ENCODE assay signal across 8 cellular contexts in the genomic region with DNA sequence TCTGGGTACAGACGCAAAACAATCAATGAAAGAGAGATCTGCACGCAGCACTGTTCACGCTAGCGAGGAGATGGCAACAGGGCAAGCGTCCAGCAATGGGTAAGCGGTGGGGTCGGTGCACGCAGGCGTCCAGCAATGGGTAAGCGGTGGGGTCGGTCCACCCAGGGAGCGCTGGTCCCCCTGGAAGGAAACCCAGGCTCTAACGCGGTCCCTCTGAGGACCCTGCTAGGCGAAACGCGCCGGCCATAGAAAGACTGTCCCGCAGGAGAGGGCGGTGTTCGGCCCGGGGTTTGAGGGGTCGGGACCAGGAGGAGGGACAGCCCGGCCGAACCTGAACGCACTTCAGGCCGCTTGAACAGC. TPM values are rescaled to one million over a fixed set of nuclear protein-coding genes. Genes with fewer than 3 reads are reported as not detected.
DNase-seq lines count a peak whose midpoint lies in the region; ATAC-seq, FAIRE-seq and TF ChIP-seq lines count a peak whose summit lies in the region.

No MANE protein-coding gene starts in this region.

- ATAC-seq in GM19328 (IDR thresholded peaks at IDR 0.05; ENCODE audit: unreplicated experiment) (peak; percentile 26), HG03280 (IDR thresholded peaks at IDR 0.05; ENCODE audit: unreplicated experiment) (peak; percentile 22)
- peak; percentile 13 for ATAC-seq in activated naive CD8-positive, alpha-beta T cell treated with anti-CD3 and anti-CD28 coated beads, Interleukin-2, amount 10 ng/mL, durations not matched to agents 7 days and 5 days (ENCODE audit: low read depth)
- ATAC-seq in stimulated activated effector memory CD8-positive, alpha-beta T cell treated with anti-CD3 and anti-CD28 coated beads, Interleukin-12 subunit alpha, Interleukin-12 subunit beta, amount 100 ng/mL, for 72 hours: peak; percentile 9

- no peaks in the 10 kb centered on the region for H3K27me3 Mint-ChIP-seq in activated naive CD8-positive, alpha-beta T cell treated with anti-CD3 and anti-CD28 coated beads, Interleukin-2, amount 10 ng/mL, durations not matched to agents 7 days and 5 days

- peak overlapping the region; percentile 92 for H3K4me3 Mint-ChIP-seq in activated naive CD8-positive, alpha-beta T cell treated with anti-CD3 and anti-CD28 coated beads, Interleukin-2, amount 10 ng/mL, durations not matched to agents 7 days and 5 days
- H3K4me3 Mint-ChIP-seq in stimulated activated effector memory CD8-positive, alpha-beta T cell treated with anti-CD3 and anti-CD28 coated beads, Interleukin-12 subunit alpha, Interleukin-12 subunit beta, amount 100 ng/mL, for 72 hours: peak overlapping the region; percentile 89

- peak overlapping the region; percentile 86 for H3K4me3 ChIP-seq in AG10803 (ENCODE audit: low read length)
- peak overlapping the region; percentile 76 for H3K4me3 ChIP-seq in iPS-11a (ENCODE audit: low read depth, low read length)

- DNase-seq in AG10803 (ENCODE audit: low read depth): no peak
- no peak for DNase-seq in activated naive CD8-positive, alpha-beta T cell treated with anti-CD3 and anti-CD28 coated beads, Interleukin-2, amount 10 ng/mL, durations not matched to agents 7 days and 5 days
- no peak for DNase-seq in stimulated activated effector memory CD8-positive, alpha-beta T cell treated with anti-CD3 and anti-CD28 coated beads, Interleukin-12 subunit alpha, Interleukin-12 subunit beta, amount 100 ng/mL, for 72 hours (ENCODE audit: low spot score in 2 of 2)
- DNase-seq in GM12892 (ENCODE audit: insufficient read length): no peak
- no peak for DNase-seq in RKO (ENCODE audit: low spot score)

- peaks cover 17% of the 10 kb centered on the region for H3K4me1 Mint-ChIP-seq in activated naive CD8-positive, alpha-beta T cell treated with anti-CD3 and anti-CD28 coated beads, Interleukin-2, amount 10 ng/mL, durations not matched to agents 7 days and 5 days
- H3K4me1 Mint-ChIP-seq in stimulated activated effector memory CD8-positive, alpha-beta T cell treated with anti-CD3 and anti-CD28 coated beads, Interleukin-12 subunit alpha, Interleukin-12 subunit beta, amount 100 ng/mL, for 72 hours: peaks cover 24% of the 10 kb centered on the region

- no peak; the same call in 1 of the 2 replicates for TF ChIP-seq CTCF in AG10803 (conservative IDR thresholded peaks at IDR 0.05; ENCODE audit: low read length)

- no peaks in the 10 kb centered on the region for H3K9me3 Mint-ChIP-seq in activated naive CD8-positive, alpha-beta T cell treated with anti-CD3 and anti-CD28 coated beads, Interleukin-2, amount 10 ng/mL, durations not matched to agents 7 days and 5 days
- H3K9me3 Mint-ChIP-seq in stimulated activated effector memory CD8-positive, alpha-beta T cell treated with anti-CD3 and anti-CD28 coated beads, Interleukin-12 subunit alpha, Interleukin-12 subunit beta, amount 100 ng/mL, for 72 hours: peaks cover 3% of the 10 kb centered on the region

- H3K36me3 Mint-ChIP-seq in activated naive CD8-positive, alpha-beta T cell treated with anti-CD3 and anti-CD28 coated beads, Interleukin-2, amount 10 ng/mL, durations not matched to agents 7 days and 5 days: peaks cover 14% of the 10 kb centered on the region
- H3K36me3 Mint-ChIP-seq in stimulated activated effector memory CD8-positive, alpha-beta T cell treated with anti-CD3 and anti-CD28 coated beads, Interleukin-12 subunit alpha, Interleukin-12 subunit beta, amount 100 ng/mL, for 72 hours: peaks cover 20% of the 10 kb centered on the region

- no peak for FAIRE-seq in GM12892 (lab: Jason Lieb, UNC)

- TF ChIP-seq POLR2A in GM12892 (IDR thresholded peaks at IDR 0.05; ENCODE audit: low read depth, low read length): no peak

- peak overlapping the region; percentile 80 for H3K27ac Mint-ChIP-seq in activated naive CD8-positive, alpha-beta T cell treated with anti-CD3 and anti-CD28 coated beads, Interleukin-2, amount 10 ng/mL, durations not matched to agents 7 days and 5 days
- peak overlapping the region; percentile 94 for H3K27ac Mint-ChIP-seq in stimulated activated effector memory CD8-positive, alpha-beta T cell treated with anti-CD3 and anti-CD28 coated beads, Interleukin-12 subunit alpha, Interleukin-12 subunit beta, amount 100 ng/mL, for 72 hours

- POLR2A ChIA-PET in activated naive CD8-positive, alpha-beta T cell treated with anti-CD3 and anti-CD28 coated beads, Interleukin-2, amount 10 ng/mL, durations not matched to agents 7 days and 5 days (lab: Charles Lee): interaction anchor here (1.0 to 1.6 kb wide), 4 partner anchors 9 to 124 kb away, joined by 3 to 5 read pairs (median 3); no protein-coding TSS in a partner anchor

RNA-seq across cellular contexts. Expression of a gene that starts 0.6 kb away (rescaled TPM):
- 10 to 100 TPM; 34.3 to 41.8 TPM for total RNA-seq in activated naive CD8-positive, alpha-beta T cell treated with anti-CD3 and anti-CD28 coated beads, Interleukin-2, amount 10 ng/mL, durations not matched to agents 7 days and 5 days
- 27.7 TPM for polyA plus RNA-seq in GM12892 (2012; ENCODE audit: missing spikeins)

RNA-seq across cellular contexts. Expression of a gene that starts 22.7 kb away (rescaled TPM):
- 10 to 100 TPM; 26.6 to 29.2 TPM for total RNA-seq in activated naive CD8-positive, alpha-beta T cell treated with anti-CD3 and anti-CD28 coated beads, Interleukin-2, amount 10 ng/mL, durations not matched to agents 7 days and 5 days
- 50.6 TPM for polyA plus RNA-seq in GM12892 (2012; ENCODE audit: missing spikeins)

RNA-seq across cellular contexts. Expression of a gene that starts 22.9 kb away (rescaled TPM):
- 100 to 1,000 TPM; 168 TPM for total RNA-seq in activated naive CD8-positive, alpha-beta T cell treated with anti-CD3 and anti-CD28 coated beads, Interleukin-2, amount 10 ng/mL, durations not matched to agents 7 days and 5 days
- polyA plus RNA-seq in GM12892 (2012; ENCODE audit: missing spikeins): 46.0 TPM

RNA-seq across cellular contexts. Expression of a gene that starts 51.6 kb away (rescaled TPM):
- total RNA-seq in activated naive CD8-positive, alpha-beta T cell treated with anti-CD3 and anti-CD28 coated beads, Interleukin-2, amount 10 ng/mL, durations not matched to agents 7 days and 5 days: 10 to 100 TPM; 90.3 to 92.9 TPM
- polyA plus RNA-seq in GM12892 (2012; ENCODE audit: missing spikeins): 52.1 TPM
